8 cellular contexts compared by ENCODE assay signal in genomic region chr6:163415176-163415619, GRCh38. TPM values are rescaled to one million over a fixed set of nuclear protein-coding genes. Genes with fewer than 3 reads are reported as not detected.
A peak's percentile ranks its signal among the peaks of the same experiment; 100 is the strongest.
DNase-seq lines count a peak whose midpoint lies in the region; ATAC-seq and TF ChIP-seq lines count a peak whose summit lies in the region.

No MANE protein-coding gene starts in this region.

- H3K27me3 ChIP-seq in KMS-11 (ENCODE audit: insufficient read depth, low read depth) (no peaks in the 10 kb centered on the region), stomach smooth muscle (ENCODE audit: control insufficient read depth in 1 of 2, insufficient read depth in 2 of 2, low read length in 2 of 2) (no peaks in the 10 kb centered on the region)

- peaks cover 33% of the 10 kb centered on the region for H3K4me1 Mint-ChIP-seq in activated CD4-positive, alpha-beta T cell treated with anti-CD3 and anti-CD28 coated beads for 36 hours
- peaks cover 44% of the 10 kb centered on the region for H3K4me1 Mint-ChIP-seq in activated naive CD8-positive, alpha-beta T cell treated with anti-CD3 and anti-CD28 coated beads for 36 hours
- H3K4me1 Mint-ChIP-seq in immature natural killer cell, result peaks cover 46 to 57% of the 10 kb centered on the region in 2 donors

- H3K36me3 Mint-ChIP-seq in activated CD4-positive, alpha-beta T cell treated with anti-CD3 and anti-CD28 coated beads for 36 hours (ENCODE audit: low read depth), result peaks cover 3% of the 10 kb centered on the region
- H3K36me3 Mint-ChIP-seq in activated naive CD8-positive, alpha-beta T cell treated with anti-CD3 and anti-CD28 coated beads for 36 hours, result peaks cover 8% of the 10 kb centered on the region
- peaks cover 0 to 3% (median 0%) of the 10 kb centered on the region in 3 donors for H3K36me3 Mint-ChIP-seq in immature natural killer cell

- POLR2A ChIA-PET in activated CD4-positive, alpha-beta T cell treated with anti-CD3 and anti-CD28 coated beads for 36 hours (lab: Charles Lee), result interaction anchor here (0.9 kb wide), 1 partner anchor 45 kb away, joined by 3 read pairs; no protein-coding TSS in a partner anchor

- peak; percentile 49 for DNase-seq in activated CD4-positive, alpha-beta T cell treated with anti-CD3 and anti-CD28 coated beads for 36 hours
- DNase-seq in activated CD4-positive, alpha-beta T cell treated with anti-CD3 and anti-CD28 coated beads for 1 hour, result no peak
- no peak for DNase-seq in activated naive CD8-positive, alpha-beta T cell treated with anti-CD3 and anti-CD28 coated beads for 36 hours
- DNase-seq in immature natural killer cell (peak in 2 of 3 donors; percentile 22 to 30), DMS79 treated with DMSO at 0.1 percent for 48 hours (lab: John Stamatoyannopoulos, UW) (no peak), cerebellar nuclear complex (lab: John Stamatoyannopoulos, UW) (no peak)

- ATAC-seq in activated CD4-positive, alpha-beta T cell treated with anti-CD3 and anti-CD28 coated beads for 36 hours, result no peak

- peak overlapping the region; percentile 83 for H3K27ac ChIP-seq in KMS-11
- H3K27ac ChIP-seq in stomach smooth muscle (ENCODE audit: low read length), result peak overlapping the region; percentile 87

- peak overlapping the region; percentile 44 for H2AFZ ChIP-seq in KMS-11 (ENCODE audit: low read depth)

- no peak for TF ChIP-seq CTCF in KMS-11 (conservative IDR thresholded peaks at IDR 0.05; ENCODE audit: low read depth, low read length)

- H3K36me3 ChIP-seq in KMS-11 (ENCODE audit: insufficient read depth) (no peaks in the 10 kb centered on the region), stomach smooth muscle (ENCODE audit: control insufficient read depth in 2 of 2, insufficient read depth in 2 of 2, low read length in 2 of 2) (no peaks in the 10 kb centered on the region)

- peak overlapping the region; percentile 71 for H3K4me3 Mint-ChIP-seq in activated CD4-positive, alpha-beta T cell treated with anti-CD3 and anti-CD28 coated beads for 36 hours
- H3K4me3 Mint-ChIP-seq in activated naive CD8-positive, alpha-beta T cell treated with anti-CD3 and anti-CD28 coated beads for 36 hours, result peak overlapping the region; percentile 78
- peak overlapping the region; percentile 60 to 87 (median 82) for H3K4me3 Mint-ChIP-seq in immature natural killer cell

- intact Hi-C loops in activated CD4-positive, alpha-beta T cell treated with anti-CD3 and anti-CD28 coated beads for 36 hours (cut with DNase I, micrococcal nuclease), result loop anchor here in 1 of 2 experiments (10.0 kb wide), 1 partner anchor 1510 kb away; no protein-coding TSS in a partner anchor

- H3K9ac ChIP-seq in KMS-11 (peak overlapping the region; percentile 83), stomach smooth muscle (ENCODE audit: low read length in 2 of 2) (peak overlapping the region; percentile 87 to 93)

- no peak overlapping the region for H3K4me3 ChIP-seq in KMS-11 (IDR thresholded peaks at IDR 0.05; ENCODE audit: insufficient read depth, low read depth, low read length)
- H3K4me3 ChIP-seq in stomach smooth muscle (ENCODE audit: low read length in 2 of 2), result peak overlapping the region; percentile 87 to 91

- H3K4me1 ChIP-seq in KMS-11 (ENCODE audit: low read depth, poor library complexity, severe bottlenecking) (peaks cover 45% of the 10 kb centered on the region), stomach smooth muscle (ENCODE audit: control insufficient read depth, insufficient read depth, low read length) (peaks cover 4% of the 10 kb centered on the region)

- H3K27me3 Mint-ChIP-seq in activated CD4-positive, alpha-beta T cell treated with anti-CD3 and anti-CD28 coated beads for 36 hours, result no peaks in the 10 kb centered on the region
- H3K27me3 Mint-ChIP-seq in activated naive CD8-positive, alpha-beta T cell treated with anti-CD3 and anti-CD28 coated beads for 36 hours, result no peaks in the 10 kb centered on the region
- peaks cover 14 to 27% (median 15%) of the 10 kb centered on the region in 3 donors for H3K27me3 Mint-ChIP-seq in immature natural killer cell (ENCODE audit: low read depth in 3 of 3)

- peaks cover 31% of the 10 kb centered on the region for H4K20me1 ChIP-seq in KMS-11 (ENCODE audit: insufficient read depth)

- CTCF ChIA-PET in activated CD4-positive, alpha-beta T cell treated with anti-CD3 and anti-CD28 coated beads for 36 hours (lab: Charles Lee), result interaction anchor here (1.2 to 1.6 kb wide), 3 partner anchors 45 to 141 kb away, joined by 3 to 4 read pairs (median 4); no protein-coding TSS in a partner anchor

- H3K9me3 Mint-ChIP-seq in activated CD4-positive, alpha-beta T cell treated with anti-CD3 and anti-CD28 coated beads for 36 hours (ENCODE audit: low read depth), result no peaks in the 10 kb centered on the region
- no peaks in the 10 kb centered on the region for H3K9me3 Mint-ChIP-seq in activated naive CD8-positive, alpha-beta T cell treated with anti-CD3 and anti-CD28 coated beads for 36 hours
- H3K9me3 Mint-ChIP-seq in immature natural killer cell, result no peaks in the 10 kb centered on the region

- no peaks in the 10 kb centered on the region for H3K9me3 ChIP-seq in stomach smooth muscle (ENCODE audit: control insufficient read depth in 2 of 2, low read length in 2 of 2)

- H3K27ac Mint-ChIP-seq in activated CD4-positive, alpha-beta T cell treated with anti-CD3 and anti-CD28 coated beads for 36 hours, result peak overlapping the region; percentile 47
- peak overlapping the region; percentile 82 for H3K27ac Mint-ChIP-seq in activated naive CD8-positive, alpha-beta T cell treated with anti-CD3 and anti-CD28 coated beads for 36 hours
- peak overlapping the region in 5 of 6 donors; percentile 57 to 98 (median 86) for H3K27ac Mint-ChIP-seq in immature natural killer cell

- H3K79me2 ChIP-seq in KMS-11 (ENCODE audit: insufficient read depth, low read depth), result peaks cover 48% of the 10 kb centered on the region

- no peak overlapping the region for H3K4me2 ChIP-seq in KMS-11

RNA-seq across cellular contexts. Expression of gene QKI, which starts 0.7 kb away (rescaled TPM):
- 10 to 100 TPM; 48.6 to 62.7 TPM for total RNA-seq in activated CD4-positive, alpha-beta T cell treated with anti-CD3 and anti-CD28 coated beads for 36 hours
- total RNA-seq in activated naive CD8-positive, alpha-beta T cell treated with anti-CD3 and anti-CD28 coated beads for 36 hours, result 10 to 100 TPM; 58.0 to 59.7 TPM
- 10 to 100 TPM; 12.3 to 29.1 (median 21.1) TPM for polyA plus RNA-seq in immature natural killer cell

Comparison
In these comparisons a context has a peak if more than half of its experiments do, and no peak if none do; other contexts are left out.
1. DNase-seq: peak in activated CD4-positive, alpha-beta T cell treated with anti-CD3 and anti-CD28 coated beads for 36 hours (single experiment) and immature natural killer cell (2 of 3); none in activated CD4-positive, alpha-beta T cell treated with anti-CD3 and anti-CD28 coated beads for 1 hour (single experiment), activated naive CD8-positive, alpha-beta T cell treated with anti-CD3 and anti-CD28 coated beads for 36 hours (single experiment), DMS79 treated with DMSO at 0.1 percent for 48 hours (single experiment) and cerebellar nuclear complex (0 of 2).
2. Peak in every context shown above with its lines, with median percentiles within 50 percentile points of each other: H3K27ac Mint-ChIP-seq and H3K4me3 Mint-ChIP-seq.